18 cellular contexts compared by ENCODE assay signal in the genomic region with DNA sequence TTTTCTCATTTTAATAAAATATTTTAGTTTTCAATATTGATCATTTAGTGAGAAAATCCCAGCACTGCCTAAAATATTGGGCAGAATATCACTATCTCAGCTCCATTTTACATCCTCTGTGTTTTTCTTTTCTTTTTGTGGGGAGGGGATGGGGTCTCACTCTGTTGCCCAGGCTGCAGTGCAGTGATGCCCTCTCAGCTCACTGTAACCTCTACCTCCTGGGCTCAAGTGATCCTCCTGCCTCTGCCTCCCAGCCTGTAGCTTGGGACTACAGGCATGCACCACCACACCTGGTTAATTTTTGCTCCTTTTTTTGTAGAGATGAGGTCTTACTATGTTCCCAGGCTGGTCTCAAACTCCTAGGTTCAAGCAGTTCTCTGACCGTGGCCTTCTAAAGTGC.
DNase-seq lines count a peak whose midpoint lies in the region; ATAC-seq and TF ChIP-seq lines count a peak whose summit lies in the region.
"Had no signal": no experiment of that assay in that cellular context is flagged by ENCODE, and none has a peak within 500 bp of the region (broad histone marks: within the 10 kb centered on the region; RNA-seq: fewer than 3 reads in every experiment).

No MANE protein-coding gene starts in this region.

- H3K27me3 Mint-ChIP-seq in WTC11 (ENCODE audit: low read depth) (no peaks in the 10 kb centered on the region), nephron (ENCODE audit: low read depth) (no peaks in the 10 kb centered on the region)
- H3K27me3 Mint-ChIP-seq: CD4-positive, alpha-beta T cell had no signal

- H3K36me3 Mint-ChIP-seq in WTC11 (no peaks in the 10 kb centered on the region), nephron (ENCODE audit: low read depth) (no peaks in the 10 kb centered on the region)
- H3K36me3 Mint-ChIP-seq: CD14-positive monocyte; CD8-positive, alpha-beta memory T cell had no signal

- CTCF ChIA-PET in HEK293 (lab: Yijun Ruan, JAX): interaction anchor here (0.6 to 8.2 kb wide), 9 partner anchors 13 to 357 kb away, joined by 3 to 287 read pairs (median 5); no protein-coding TSS in a partner anchor
- CTCF ChIA-PET in WTC11 (lab: Charles Lee): interaction anchor here (1.9 to 5.8 kb wide), 5 partner anchors 158 to 343 kb away, joined by 4 to 185 read pairs (median 13); a partner anchor contains a TSS
- CTCF ChIA-PET in SK-N-SH (lab: Yijun Ruan, JAX): interaction anchor here (0.6 to 16.0 kb wide), 8 partner anchors 14 to 374 kb away, joined by 3 to 597 read pairs (median 4); no protein-coding TSS in a partner anchor

- no peaks in the 10 kb centered on the region for H3K9me2 ChIP-seq in SK-N-SH

- H3K4me1 ChIP-seq in HEK293 (ENCODE audit: control insufficient read depth, insufficient read depth, low read length) (peaks cover 12% of the 10 kb centered on the region), SK-N-SH (ENCODE audit: control insufficient read depth in 1 of 2, insufficient read depth in 2 of 2, low read depth in 1 of 2, low read length in 1 of 2) (peaks cover 0 to 3% of the 10 kb centered on the region in 2 experiments; a peak in 1 of 4 replicates)

- H4K20me1 ChIP-seq in SK-N-SH (ENCODE audit: insufficient read depth): no peaks in the 10 kb centered on the region

- no peak for TF ChIP-seq RAD21 in SK-N-SH (IDR thresholded peaks at IDR 0.05; ENCODE audit: low read length)

- ATAC-seq in WTC11: no peak
- ATAC-seq in HG02763 (IDR thresholded peaks at IDR 0.05; ENCODE audit: unreplicated experiment): no peak
- ATAC-seq: GM12878, HCT116 had no signal

- H3K27ac Mint-ChIP-seq in WTC11 (no peak overlapping the region), nephron (peak overlapping the region in 2 of 3 experiments; percentile 23 to 46)
- H3K27ac Mint-ChIP-seq: CD14-positive monocyte; CD4-positive, alpha-beta T cell; CD8-positive, alpha-beta memory T cell; GM23338; H9; HFFc6 had no signal

- no peaks in the 10 kb centered on the region for H3K79me2 ChIP-seq in SK-N-SH (ENCODE audit: insufficient read depth)

- H3K4me1 Mint-ChIP-seq in WTC11 (peaks cover 22% of the 10 kb centered on the region), nephron (peaks cover 52% of the 10 kb centered on the region)

- H3K36me3 ChIP-seq in HEK293 (ENCODE audit: control insufficient read depth in 2 of 2, insufficient read depth in 1 of 2, low read length in 2 of 2) (no peaks in the 10 kb centered on the region), SK-N-SH (replicated peaks in 1 of 2; ENCODE audit: control insufficient read depth in 1 of 2, insufficient read depth in 2 of 2, low read length in 1 of 2) (peaks cover 0 to 7% of the 10 kb centered on the region in 2 experiments)

- no peak overlapping the region for H3K4me2 ChIP-seq in SK-N-SH
- H3K4me2 ChIP-seq: GM23338 had no signal

- no peak overlapping the region for H2AFZ ChIP-seq in SK-N-SH (ENCODE audit: low read depth)
- H2AFZ ChIP-seq: GM23338 had no signal

- H3K27me3 ChIP-seq in SK-N-SH (ENCODE audit: insufficient read depth): no peaks in the 10 kb centered on the region

- TF ChIP-seq CTCF in HEK293 (tag by site-specific recombination; IDR thresholded peaks at IDR 0.05) (no peak), WTC11 (IDR thresholded peaks at IDR 0.05) (no peak), nephron (IDR thresholded peaks at IDR 0.05; ENCODE audit: unreplicated experiment in 3 of 3) (no peak), SK-N-SH (IDR thresholded peaks at IDR 0.05) (no peak)

- no peak for TF ChIP-seq EP300 in SK-N-SH (IDR thresholded peaks at IDR 0.05; ENCODE audit: borderline replicate concordance in 1 of 2, low read depth in 1 of 2, low read length in 1 of 2)

- H3K9me3 ChIP-seq in HEK293 (ENCODE audit: control insufficient read depth, insufficient read depth, low read depth, low read length) (no peaks in the 10 kb centered on the region), SK-N-SH (no peaks in the 10 kb centered on the region)

- DNase-seq in WTC11 (ENCODE audit: low spot score): no peak
- no peak for DNase-seq in activated CD4-positive, CD25-positive, alpha-beta regulatory T cell (lab: John Stamatoyannopoulos, UW)
- DNase-seq in SK-N-SH: no peak
- DNase-seq: CD4-positive, alpha-beta T cell; CD8-positive, alpha-beta memory T cell; DMS 273 treated with DMSO at 0.1 percent for 48 hours; DMS79; EL; GDM1; H9; HFFc6 had no signal

- 89% methylated on average over 1 of the region's 1 CpG for WGBS in SK-N-SH (ENCODE audit: low lambda C conversion rate)

- peaks cover 3% of the 10 kb centered on the region for H3F3A ChIP-seq in SK-N-SH (replicated peaks; ENCODE audit: insufficient read depth)

- H3K9me3 Mint-ChIP-seq in WTC11: no peaks in the 10 kb centered on the region
- no peaks in the 10 kb centered on the region for H3K9me3 Mint-ChIP-seq in nephron
- H3K9me3 Mint-ChIP-seq: CD4-positive, alpha-beta T cell; CD8-positive, alpha-beta memory T cell; GM23338; H9; HFFc6 had no signal

- no peak overlapping the region for H3K4me3 Mint-ChIP-seq in WTC11
- H3K4me3 Mint-ChIP-seq in nephron: no peak overlapping the region
- H3K4me3 Mint-ChIP-seq: CD14-positive monocyte; CD4-positive, alpha-beta T cell; CD8-positive, alpha-beta memory T cell; GM23338; H9; HFFc6 had no signal

- H3K27ac ChIP-seq in HEK293 (ENCODE audit: extremely low read depth, low read depth, low read length) (no peak overlapping the region), SK-N-SH (ENCODE audit: low read depth in 2 of 2, low read length in 1 of 2) (no peak overlapping the region)

- H3K4me3 ChIP-seq in HEK293 (ENCODE audit: low read depth, low read length): no peak overlapping the region
- H3K4me3 ChIP-seq in SK-N-SH (ENCODE audit: low read depth in 2 of 2, low read length in 1 of 2): no peak overlapping the region
- H3K4me3 ChIP-seq: GM12878, GM23338 had no signal

- H3K9ac ChIP-seq in SK-N-SH: no peak overlapping the region

- POLR2A ChIA-PET in HEK293 (lab: Yijun Ruan, JAX) (no interaction called here), WTC11 (lab: Charles Lee) (no interaction called here), SK-N-SH (lab: Yijun Ruan, JAX) (interaction anchor here (2.1 kb wide), 1 partner anchor 342 kb away, joined by 6 read pairs; no protein-coding TSS in a partner anchor)

TF ChIP-seq in HEK293, 187 proteins besides CTCF, POLR2A, EP300 and RAD21:
- TF ChIP-seq REPIN1 (tag by site-specific recombination; IDR thresholded peaks at IDR 0.05; ENCODE audit: low read depth): no peak
- peak; percentile 95 for TF ChIP-seq ZNF121 (tag by site-specific recombination; IDR thresholded peaks at IDR 0.05)

TF ChIP-seq in WTC11, 78 proteins besides CTCF, POLR2A, EP300 and RAD21 (continues in another document):
- TF ChIP-seq GABPB1 (CRISPR knock-in tag; IDR thresholded peaks at IDR 0.05) (no peak), IRF2 (CRISPR knock-in tag; IDR thresholded peaks at IDR 0.05; ENCODE audit: borderline replicate concordance, low read depth) (no peak), ZNF121 (CRISPR knock-in tag; IDR thresholded peaks at IDR 0.05) (peak; percentile 86; the same call in 1 of the 2 replicates)
- TF ChIP-seq, protein P1, sequence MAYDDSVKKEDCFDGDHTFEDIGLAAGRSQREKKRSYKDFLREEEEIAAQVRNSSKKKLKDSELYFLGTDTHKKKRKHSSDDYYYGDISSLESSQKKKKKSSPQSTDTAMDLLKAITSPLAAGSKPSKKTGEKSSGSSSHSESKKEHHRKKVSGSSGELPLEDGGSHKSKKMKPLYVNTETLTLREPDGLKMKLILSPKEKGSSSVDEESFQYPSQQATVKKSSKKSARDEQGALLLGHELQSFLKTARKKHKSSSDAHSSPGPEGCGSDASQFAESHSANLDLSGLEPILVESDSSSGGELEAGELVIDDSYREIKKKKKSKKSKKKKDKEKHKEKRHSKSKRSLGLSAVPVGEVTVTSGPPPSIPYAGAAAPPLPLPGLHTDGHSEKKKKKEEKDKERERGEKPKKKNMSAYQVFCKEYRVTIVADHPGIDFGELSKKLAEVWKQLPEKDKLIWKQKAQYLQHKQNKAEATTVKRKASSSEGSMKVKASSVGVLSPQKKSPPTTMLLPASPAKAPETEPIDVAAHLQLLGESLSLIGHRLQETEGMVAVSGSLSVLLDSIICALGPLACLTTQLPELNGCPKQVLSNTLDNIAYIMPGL (CRISPR knock-in tag; IDR thresholded peaks at IDR 0.05): no peak

TF ChIP-seq in SK-N-SH, 30 proteins besides CTCF, POLR2A, EP300 and RAD21:
- TF ChIP-seq RCOR1 (IDR thresholded peaks at IDR 0.05; ENCODE audit: low read length) (no peak), TCF12 (IDR thresholded peaks at IDR 0.05) (no peak), CHD2 (IDR thresholded peaks at IDR 0.05; ENCODE audit: low read length, partially characterized antibody) (no peak), RFX5 (IDR thresholded peaks at IDR 0.05; ENCODE audit: low read length) (no peak), SMC3 (IDR thresholded peaks at IDR 0.05; ENCODE audit: low read depth, low read length) (no peak), JUND (IDR thresholded peaks at IDR 0.05) (no peak), MEF2A (IDR thresholded peaks at IDR 0.05; ENCODE audit: borderline replicate concordance, low read depth) (no peak)
- TF ChIP-seq, protein P2, sequence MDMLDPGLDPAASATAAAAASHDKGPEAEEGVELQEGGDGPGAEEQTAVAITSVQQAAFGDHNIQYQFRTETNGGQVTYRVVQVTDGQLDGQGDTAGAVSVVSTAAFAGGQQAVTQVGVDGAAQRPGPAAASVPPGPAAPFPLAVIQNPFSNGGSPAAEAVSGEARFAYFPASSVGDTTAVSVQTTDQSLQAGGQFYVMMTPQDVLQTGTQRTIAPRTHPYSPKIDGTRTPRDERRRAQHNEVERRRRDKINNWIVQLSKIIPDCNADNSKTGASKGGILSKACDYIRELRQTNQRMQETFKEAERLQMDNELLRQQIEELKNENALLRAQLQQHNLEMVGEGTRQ (IDR thresholded peaks at IDR 0.05; ENCODE audit: borderline replicate concordance, low read depth, low read length): no peak
